In the genomic region with DNA sequence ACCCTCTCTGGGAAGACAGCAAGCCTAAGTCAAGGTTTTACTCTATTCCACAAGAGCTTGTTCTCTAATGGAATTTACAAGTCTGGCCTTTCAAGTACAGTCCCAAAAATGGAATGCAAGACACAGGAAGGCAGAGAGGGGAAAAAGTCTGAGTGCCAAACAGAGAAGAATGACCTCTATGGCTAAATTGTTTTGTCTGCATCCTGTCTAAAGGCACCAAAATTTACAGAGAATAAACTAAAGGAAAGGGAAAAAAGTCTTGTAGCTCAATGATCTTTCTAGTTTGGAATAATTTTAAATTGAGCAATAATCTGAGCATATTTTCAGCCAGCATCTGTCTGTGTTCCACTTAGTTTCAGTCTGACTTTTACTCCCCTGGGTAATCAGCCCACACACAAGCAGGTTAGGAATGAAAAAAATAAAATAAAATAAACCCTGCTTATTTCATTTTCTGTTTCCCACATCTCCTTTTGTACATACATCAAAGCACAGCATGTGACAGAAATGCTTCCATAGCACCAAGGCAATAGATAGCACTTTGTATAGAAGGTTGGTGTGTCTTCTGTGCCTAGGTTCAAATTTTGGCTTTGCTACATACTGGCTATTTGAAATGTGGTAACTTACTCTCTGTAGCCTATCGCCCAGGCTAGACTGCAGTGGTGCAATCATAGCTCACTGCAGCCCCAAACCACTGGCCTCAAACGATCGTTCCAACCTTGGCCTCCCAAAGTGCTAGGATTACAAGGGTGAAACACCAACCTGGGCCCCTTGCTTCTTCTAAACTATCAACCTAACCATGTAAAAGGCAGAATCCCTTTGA, we compare ENCODE assay signal across 1 cellular context.
TF ChIP-seq lines count a peak whose summit lies in the region.

No MANE protein-coding gene starts in this region.

TF ChIP-seq in HepG2, 621 proteins besides CTCF, POLR2A, EP300 and RAD21 (continued from another document):
- TF ChIP-seq, protein P1, sequence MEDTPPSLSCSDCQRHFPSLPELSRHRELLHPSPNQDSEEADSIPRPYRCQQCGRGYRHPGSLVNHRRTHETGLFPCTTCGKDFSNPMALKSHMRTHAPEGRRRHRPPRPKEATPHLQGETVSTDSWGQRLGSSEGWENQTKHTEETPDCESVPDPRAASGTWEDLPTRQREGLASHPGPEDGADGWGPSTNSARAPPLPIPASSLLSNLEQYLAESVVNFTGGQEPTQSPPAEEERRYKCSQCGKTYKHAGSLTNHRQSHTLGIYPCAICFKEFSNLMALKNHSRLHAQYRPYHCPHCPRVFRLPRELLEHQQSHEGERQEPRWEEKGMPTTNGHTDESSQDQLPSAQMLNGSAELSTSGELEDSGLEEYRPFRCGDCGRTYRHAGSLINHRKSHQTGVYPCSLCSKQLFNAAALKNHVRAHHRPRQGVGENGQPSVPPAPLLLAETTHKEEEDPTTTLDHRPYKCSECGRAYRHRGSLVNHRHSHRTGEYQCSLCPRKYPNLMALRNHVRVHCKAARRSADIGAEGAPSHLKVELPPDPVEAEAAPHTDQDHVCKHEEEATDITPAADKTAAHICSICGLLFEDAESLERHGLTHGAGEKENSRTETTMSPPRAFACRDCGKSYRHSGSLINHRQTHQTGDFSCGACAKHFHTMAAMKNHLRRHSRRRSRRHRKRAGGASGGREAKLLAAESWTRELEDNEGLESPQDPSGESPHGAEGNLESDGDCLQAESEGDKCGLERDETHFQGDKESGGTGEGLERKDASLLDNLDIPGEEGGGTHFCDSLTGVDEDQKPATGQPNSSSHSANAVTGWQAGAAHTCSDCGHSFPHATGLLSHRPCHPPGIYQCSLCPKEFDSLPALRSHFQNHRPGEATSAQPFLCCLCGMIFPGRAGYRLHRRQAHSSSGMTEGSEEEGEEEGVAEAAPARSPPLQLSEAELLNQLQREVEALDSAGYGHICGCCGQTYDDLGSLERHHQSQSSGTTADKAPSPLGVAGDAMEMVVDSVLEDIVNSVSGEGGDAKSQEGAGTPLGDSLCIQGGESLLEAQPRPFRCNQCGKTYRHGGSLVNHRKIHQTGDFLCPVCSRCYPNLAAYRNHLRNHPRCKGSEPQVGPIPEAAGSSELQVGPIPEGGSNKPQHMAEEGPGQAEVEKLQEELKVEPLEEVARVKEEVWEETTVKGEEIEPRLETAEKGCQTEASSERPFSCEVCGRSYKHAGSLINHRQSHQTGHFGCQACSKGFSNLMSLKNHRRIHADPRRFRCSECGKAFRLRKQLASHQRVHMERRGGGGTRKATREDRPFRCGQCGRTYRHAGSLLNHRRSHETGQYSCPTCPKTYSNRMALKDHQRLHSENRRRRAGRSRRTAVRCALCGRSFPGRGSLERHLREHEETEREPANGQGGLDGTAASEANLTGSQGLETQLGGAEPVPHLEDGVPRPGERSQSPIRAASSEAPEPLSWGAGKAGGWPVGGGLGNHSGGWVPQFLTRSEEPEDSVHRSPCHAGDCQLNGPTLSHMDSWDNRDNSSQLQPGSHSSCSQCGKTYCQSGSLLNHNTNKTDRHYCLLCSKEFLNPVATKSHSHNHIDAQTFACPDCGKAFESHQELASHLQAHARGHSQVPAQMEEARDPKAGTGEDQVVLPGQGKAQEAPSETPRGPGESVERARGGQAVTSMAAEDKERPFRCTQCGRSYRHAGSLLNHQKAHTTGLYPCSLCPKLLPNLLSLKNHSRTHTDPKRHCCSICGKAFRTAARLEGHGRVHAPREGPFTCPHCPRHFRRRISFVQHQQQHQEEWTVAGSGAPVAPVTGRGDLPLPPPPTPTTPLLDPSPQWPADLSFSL (CRISPR knock-in tag; IDR thresholded peaks at IDR 0.05) = no peak
- TF ChIP-seq THAP11 (CRISPR knock-in tag; IDR thresholded peaks at IDR 0.05) (no peak), SMAD3 (CRISPR knock-in tag; IDR thresholded peaks at IDR 0.05) (no peak), ZBTB1 (CRISPR knock-in tag; IDR thresholded peaks at IDR 0.05; ENCODE audit: borderline replicate concordance) (no peak), MAFK (conservative IDR thresholded peaks at IDR 0.05 in 1 of 2, IDR thresholded peaks at IDR 0.05 in 1 of 2; ENCODE audit: low read length in 2 of 2) (no peak)
